Comparison of ENCODE assay signal across 9 cellular contexts in genomic region chr11:65078151-65078550, GRCh38. TPM values are rescaled to one million over a fixed set of nuclear protein-coding genes. Genes with fewer than 3 reads are reported as not detected.
A peak's percentile ranks its signal among the peaks of the same experiment; 100 is the strongest.
DNase-seq lines count a peak whose midpoint lies in the region; ATAC-seq, FAIRE-seq and TF ChIP-seq lines count a peak whose summit lies in the region.
"Had no signal": no experiment of that assay in that cellular context is flagged by ENCODE, and none has a peak within 500 bp of the region (broad histone marks: within the 10 kb centered on the region; RNA-seq: fewer than 3 reads in every experiment).

No MANE protein-coding gene starts in this region.

- peaks cover 37% of the 10 kb centered on the region for H3K36me3 Mint-ChIP-seq in T-helper 1 cell treated with Interleukin-12 subunit alpha and Interleukin-12 subunit beta and Interleukin-4 antibody, amounts not matched to agents 30 μg/mL and 1 μg/mL, for 36 hours (ENCODE audit: low read depth)
- H3K36me3 Mint-ChIP-seq: activated naive CD4-positive, alpha-beta T cell treated with anti-CD3 and anti-CD28 coated beads, Interleukin-2, amount 50 U/mL, for 24 hours had no signal

- TF ChIP-seq CTCF in DND-41 (IDR thresholded peaks at IDR 0.05; ENCODE audit: borderline replicate concordance, extremely low read depth, low read length, poor library complexity, severe bottlenecking) = peak; percentile 77
- peak; percentile 68 for TF ChIP-seq CTCF in astrocyte of the spinal cord (IDR thresholded peaks at IDR 0.05; ENCODE audit: low read depth, low read length)
- TF ChIP-seq CTCF in HepG2 (CRISPR knock-in tag; IDR thresholded peaks at IDR 0.05) = peak; percentile 86

- TF ChIP-seq EP300 in HepG2 (IDR thresholded peaks at IDR 0.05; ENCODE audit: low read depth in 2 of 2, low read length in 2 of 2) (no peak), HepG2 (CRISPR knock-in tag; IDR thresholded peaks at IDR 0.05; ENCODE audit: borderline replicate concordance) (no peak)

- H3K9ac ChIP-seq in DND-41 (ENCODE audit: low read depth, low read length) (0 out of 2 replicates have a peak overlapping the region, but pooled peaks have one; percentile 0), HepG2 (ENCODE audit: insufficient read depth, low read depth, low read length) (no peak overlapping the region)

- BruUV-seq in HepG2 (replicated peaks; lab: Mats Ljungman, UMichigan) = no TSS peak

- H3K36me3 ChIP-seq in DND-41 (ENCODE audit: insufficient read depth, low read length) (peaks cover 74% of the 10 kb centered on the region), HepG2 (replicated peaks in 1 of 2; ENCODE audit: control insufficient read depth in 1 of 2, insufficient read depth in 2 of 2, low read length in 2 of 2) (peaks cover 11 to 27% of the 10 kb centered on the region in 2 experiments)

- H3K9me3 Mint-ChIP-seq in T-helper 1 cell treated with Interleukin-12 subunit alpha and Interleukin-12 subunit beta and Interleukin-4 antibody, amounts not matched to agents 30 μg/mL and 1 μg/mL, for 36 hours = no peaks in the 10 kb centered on the region
- H3K9me3 Mint-ChIP-seq: activated naive CD4-positive, alpha-beta T cell treated with anti-CD3 and anti-CD28 coated beads, Interleukin-2, amount 50 U/mL, for 24 hours had no signal

- H2AFZ ChIP-seq in DND-41 (ENCODE audit: low read depth, low read length) (no peak overlapping the region), HepG2 (ENCODE audit: low read length) (no peak overlapping the region)

- H3K27me3 ChIP-seq in DND-41 (ENCODE audit: insufficient read depth, low read length, poor library complexity) (no peaks in the 10 kb centered on the region), HepG2 (ENCODE audit: control insufficient read depth in 1 of 2, insufficient read depth in 2 of 2, low read length in 2 of 2) (no peaks in the 10 kb centered on the region)

- ATAC-seq in DND-41 (ENCODE audit: insufficient read depth, low read depth) (peak; percentile 83), HepG2 (peak; percentile 94), HG02588 (IDR thresholded peaks at IDR 0.05; ENCODE audit: unreplicated experiment) (no peak), GM18520 (IDR thresholded peaks at IDR 0.05; ENCODE audit: unreplicated experiment) (no peak)

- TF ChIP-seq POLR2A in HepG2 (IDR thresholded peaks at IDR 0.05; ENCODE audit: insufficient read depth in 1 of 2, low read depth in 2 of 2, low read length in 2 of 2) = no peak

- no peak overlapping the region for H3K4me3 ChIP-seq in DND-41 (ENCODE audit: low read depth in 1 of 2, low read length in 2 of 2)
- H3K4me3 ChIP-seq in astrocyte of the spinal cord (ENCODE audit: low read depth, low read length) = no peak overlapping the region
- H3K4me3 ChIP-seq in HepG2 (replicated peaks in 1 of 3; ENCODE audit: insufficient read depth in 1 of 3, low read depth in 2 of 3, low read length in 3 of 3) = no peak overlapping the region

- H3K79me2 ChIP-seq in DND-41 (ENCODE audit: insufficient read depth, low read length) (peaks cover 54% of the 10 kb centered on the region), HepG2 (ENCODE audit: insufficient read depth, low read length) (peaks cover 22% of the 10 kb centered on the region)

- no peak overlapping the region for H3K27ac ChIP-seq in DND-41 (ENCODE audit: low read length)
- H3K27ac ChIP-seq in HepG2 (ENCODE audit: extremely low read length, insufficient read depth, low read length) = peak overlapping the region; percentile 27

- H3K4me2 ChIP-seq in DND-41 (ENCODE audit: insufficient read depth, low read length) (peak overlapping the region; percentile 38; the same call in 1 of the 2 replicates), HepG2 (ENCODE audit: low read depth, low read length) (peak overlapping the region; percentile 5; the same call in 1 of the 2 replicates)

- TF ChIP-seq RAD21 in HepG2 (CRISPR knock-in tag; IDR thresholded peaks at IDR 0.05) = peak; percentile 78

- CTCF ChIA-PET in HepG2 (lab: Yijun Ruan, JAX; ENCODE audit: low intra/inter-chr PET ratio, low total read pairs) = interaction anchor here (0.8 to 2.3 kb wide), 3 partner anchors 50 to 65 kb away, joined by 5 to 17 read pairs (median 6); partner anchors contain the start of genes ARL2 and SNX15

- H3K4me1 Mint-ChIP-seq in T-helper 1 cell treated with Interleukin-12 subunit alpha and Interleukin-12 subunit beta and Interleukin-4 antibody, amounts not matched to agents 30 μg/mL and 1 μg/mL, for 36 hours (ENCODE audit: low read depth) = peaks cover 40% of the 10 kb centered on the region

- in situ Hi-C loops in astrocyte of the spinal cord (cut with HindIII; ENCODE audit: low sequenced_read_pairs) (no loop called here), HepG2 (cut with HindIII; ENCODE audit: extremely low pct_ligation_motif_present, low pct_unique_long_range_greater_than_20kb) (no loop called here)

- POLR2A ChIA-PET in HepG2 (lab: Yijun Ruan, JAX) = no interaction called here

- H3K4me1 ChIP-seq in DND-41 (ENCODE audit: insufficient read depth, low read length) (peaks cover 53% of the 10 kb centered on the region), HepG2 (ENCODE audit: insufficient read depth, low read length) (peaks cover 33% of the 10 kb centered on the region)

- peak; percentile 79 for FAIRE-seq in HepG2 (lab: Jason Lieb, UNC)

- intact Hi-C loops in HepG2 (cut with micrococcal nuclease; ENCODE audit: unreplicated experiment) = loop anchor here (2.0 to 5.0 kb wide), 2 partner anchors 51 to 63 kb away; partner anchors contain the start of genes ARL2 and SNX15

- no peaks in the 10 kb centered on the region for H3K27me3 Mint-ChIP-seq in T-helper 1 cell treated with Interleukin-12 subunit alpha and Interleukin-12 subunit beta and Interleukin-4 antibody, amounts not matched to agents 30 μg/mL and 1 μg/mL, for 36 hours (ENCODE audit: low read depth)
- H3K27me3 Mint-ChIP-seq: activated naive CD4-positive, alpha-beta T cell treated with anti-CD3 and anti-CD28 coated beads, Interleukin-2, amount 50 U/mL, for 24 hours had no signal

- peak; percentile 62 for DNase-seq in DND-41
- DNase-seq in HT1080 (ENCODE audit: low read depth) = peak; percentile 49
- DNase-seq in astrocyte of the spinal cord (ENCODE audit: low read depth, low spot score) = peak; percentile 15
- DNase-seq in HepG2 (ENCODE audit: low spot score) = peak; percentile 49
- DNase-seq in stimulated activated CD8-positive, alpha-beta memory T cell treated with anti-CD3 and anti-CD28 coated beads, Interleukin-4, amount 100 ng/mL, for 4 hours (ENCODE audit: low read depth in 2 of 2, low spot score in 1 of 2) = peak; percentile 34 to 49

- H4K20me1 ChIP-seq in DND-41 (ENCODE audit: insufficient read depth, low read length) (peaks cover 45% of the 10 kb centered on the region), HepG2 (ENCODE audit: insufficient read depth, low read length) (no peaks in the 10 kb centered on the region)

- WGBS in HepG2 (ENCODE audit: low lambda C conversion rate) = 50% methylated on average over 1 of the region's 3 CpGs

- H3K27ac Mint-ChIP-seq in T-helper 1 cell treated with Interleukin-12 subunit alpha and Interleukin-12 subunit beta and Interleukin-4 antibody, amounts not matched to agents 30 μg/mL and 1 μg/mL, for 36 hours = peak overlapping the region; percentile 83
- H3K27ac Mint-ChIP-seq: activated naive CD4-positive, alpha-beta T cell treated with anti-CD3 and anti-CD28 coated beads, Interleukin-2, amount 50 U/mL, for 24 hours had no signal

- H3K4me3 Mint-ChIP-seq in T-helper 1 cell treated with Interleukin-12 subunit alpha and Interleukin-12 subunit beta and Interleukin-4 antibody, amounts not matched to agents 30 μg/mL and 1 μg/mL, for 36 hours = no peak overlapping the region
- H3K4me3 Mint-ChIP-seq: activated naive CD4-positive, alpha-beta T cell treated with anti-CD3 and anti-CD28 coated beads, Interleukin-2, amount 50 U/mL, for 24 hours had no signal

- no peaks in the 10 kb centered on the region for H3K9me3 ChIP-seq in DND-41 (ENCODE audit: insufficient read depth, low read length, severe bottlenecking)
- no peaks in the 10 kb centered on the region for H3K9me3 ChIP-seq in HepG2 (ENCODE audit: low read length)

RNA-seq across cellular contexts. Expression of gene CDCA5, which starts 5.7 kb away (rescaled TPM):
- total RNA-seq in HT1080 (2014; rRNA removed; shearing (Covaris generic)) = 63.3 and 78.4 TPM in 2 replicates
- 44.3 and 48.8 TPM in 2 replicates for polyA plus RNA-seq in HT1080 (2015; cell fraction: cytosol; rRNA removed)
- 46.6 and 51.8 TPM in 2 replicates for polyA plus RNA-seq in HT1080 (2015; cell fraction: nucleus; rRNA removed)
- 50.6 and 63.1 TPM in 2 replicates for total RNA-seq in HepG2 (2016; rRNA removed; fragmentation: Illumina TruSeq; extraction: Trizol)
- 10.5 and 13.6 TPM in 2 replicates for total RNA-seq in HepG2 (2016; cell fraction: cytosol; rRNA removed; fragmentation: Illumina TruSeq; extraction: Trizol; ENCODE audit: low read depth)
- 51.6 and 54.0 TPM in 2 replicates for total RNA-seq in HepG2 (2016; cell fraction: insoluble cytoplasmic fraction; rRNA removed; fragmentation: Illumina TruSeq; extraction: Trizol)
- 34.2 and 34.8 TPM in 2 replicates for total RNA-seq in HepG2 (2016; cell fraction: membrane; rRNA removed; fragmentation: Illumina TruSeq; extraction: Trizol)
- 28.5 and 29.9 TPM in 2 replicates for total RNA-seq in HepG2 (2016; cell fraction: nucleus; rRNA removed; fragmentation: Illumina TruSeq; extraction: Trizol)
- polyA plus RNA-seq in HepG2 (2011; rRNA removed) = 9.8 and 13.5 TPM in 2 replicates
- 9.8 and 14.9 TPM in 2 replicates for polyA plus RNA-seq in HepG2 (2011; cell fraction: cytosol; rRNA removed)
- polyA plus RNA-seq in HepG2 (2011; cell fraction: nucleus; rRNA removed) = 13.0 and 18.3 TPM in 2 replicates
- 9.0 and 19.7 TPM in 2 replicates for polyA plus RNA-seq in HepG2 (2012)
- polyA plus RNA-seq in HepG2 (2016; cell fraction: cytosol; fragmentation: Illumina TruSeq; extraction: Trizol; ENCODE audit: low read depth) = 10.9 and 11.2 TPM in 2 replicates
- 71.5 and 74.3 TPM in 2 replicates for polyA plus RNA-seq in HepG2 (2016; cell fraction: insoluble cytoplasmic fraction; fragmentation: Illumina TruSeq; extraction: Trizol; ENCODE audit: low read depth)
- 26.4 and 29.7 TPM in 2 replicates for polyA plus RNA-seq in HepG2 (2016; cell fraction: membrane; fragmentation: Illumina TruSeq; extraction: Trizol; ENCODE audit: low read depth)
- polyA plus RNA-seq in HepG2 (2016; cell fraction: nucleus; fragmentation: Illumina TruSeq; extraction: Trizol; ENCODE audit: insufficient read depth, low read depth) = 62.8 and 64.8 TPM in 2 replicates
- 21.2 and 61.0 TPM in 2 replicates for polyA minus RNA-seq in HepG2 (2011; rRNA and poly(A)+ RNA removed; ENCODE audit: low replicate concordance)
- polyA minus RNA-seq in HepG2 (2011; cell fraction: cytosol; rRNA and poly(A)+ RNA removed) = 8.1 and 8.3 TPM in 2 replicates
- 7.0 and 10.6 TPM in 2 replicates for polyA minus RNA-seq in HepG2 (2011; cell fraction: nucleus; rRNA and poly(A)+ RNA removed)

RNA-seq across cellular contexts. Expression of gene ZFPL1, which starts 5.9 kb away (rescaled TPM):
- total RNA-seq in HT1080 (2014; rRNA removed; shearing (Covaris generic)) = 39.7 and 56.6 TPM in 2 replicates
- 33.0 and 46.2 TPM in 2 replicates for polyA plus RNA-seq in HT1080 (2015; cell fraction: cytosol; rRNA removed)
- 42.9 and 43.6 TPM in 2 replicates for polyA plus RNA-seq in HT1080 (2015; cell fraction: nucleus; rRNA removed)
- total RNA-seq in HepG2 (2016; rRNA removed; fragmentation: Illumina TruSeq; extraction: Trizol) = 27.6 and 32.2 TPM in 2 replicates
- total RNA-seq in HepG2 (2016; cell fraction: cytosol; rRNA removed; fragmentation: Illumina TruSeq; extraction: Trizol; ENCODE audit: low read depth) = 18.5 and 24.3 TPM in 2 replicates
- total RNA-seq in HepG2 (2016; cell fraction: insoluble cytoplasmic fraction; rRNA removed; fragmentation: Illumina TruSeq; extraction: Trizol) = 23.3 and 34.5 TPM in 2 replicates
- total RNA-seq in HepG2 (2016; cell fraction: membrane; rRNA removed; fragmentation: Illumina TruSeq; extraction: Trizol) = 24.9 and 32.0 TPM in 2 replicates
- total RNA-seq in HepG2 (2016; cell fraction: nucleus; rRNA removed; fragmentation: Illumina TruSeq; extraction: Trizol) = 20.7 and 22.6 TPM in 2 replicates
- 49.7 and 56.0 TPM in 2 replicates for polyA plus RNA-seq in HepG2 (2011; rRNA removed)
- polyA plus RNA-seq in HepG2 (2011; cell fraction: cytosol; rRNA removed) = 29.9 and 43.2 TPM in 2 replicates
- 58.5 and 59.4 TPM in 2 replicates for polyA plus RNA-seq in HepG2 (2011; cell fraction: nucleus; rRNA removed)
- polyA plus RNA-seq in HepG2 (2012) = 21.4 and 31.3 TPM in 2 replicates
- 23.6 and 30.1 TPM in 2 replicates for polyA plus RNA-seq in HepG2 (2016; cell fraction: cytosol; fragmentation: Illumina TruSeq; extraction: Trizol; ENCODE audit: low read depth)
- polyA plus RNA-seq in HepG2 (2016; cell fraction: insoluble cytoplasmic fraction; fragmentation: Illumina TruSeq; extraction: Trizol; ENCODE audit: low read depth) = 27.9 and 36.5 TPM in 2 replicates
- polyA plus RNA-seq in HepG2 (2016; cell fraction: membrane; fragmentation: Illumina TruSeq; extraction: Trizol; ENCODE audit: low read depth) = 25.0 and 25.2 TPM in 2 replicates
- 33.5 and 40.8 TPM in 2 replicates for polyA plus RNA-seq in HepG2 (2016; cell fraction: nucleus; fragmentation: Illumina TruSeq; extraction: Trizol; ENCODE audit: insufficient read depth, low read depth)
- 50.7 and 52.3 TPM in 2 replicates for polyA minus RNA-seq in HepG2 (2011; rRNA and poly(A)+ RNA removed; ENCODE audit: low replicate concordance)
- polyA minus RNA-seq in HepG2 (2011; cell fraction: cytosol; rRNA and poly(A)+ RNA removed) = 15.5 and 16.8 TPM in 2 replicates
- polyA minus RNA-seq in HepG2 (2011; cell fraction: nucleus; rRNA and poly(A)+ RNA removed) = 40.4 and 59.2 TPM in 2 replicates

RNA-seq across cellular contexts. Expression of gene VPS51, which starts 17.9 kb away (rescaled TPM):
- 139 and 163 TPM in 2 replicates for total RNA-seq in HT1080 (2014; rRNA removed; shearing (Covaris generic))
- polyA plus RNA-seq in HT1080 (2015; cell fraction: cytosol; rRNA removed) = 98.1 and 119 TPM in 2 replicates
- polyA plus RNA-seq in HT1080 (2015; cell fraction: nucleus; rRNA removed) = 145 and 180 TPM in 2 replicates
- total RNA-seq in HepG2 (2016; rRNA removed; fragmentation: Illumina TruSeq; extraction: Trizol) = 57.4 and 76.3 TPM in 2 replicates
- total RNA-seq in HepG2 (2016; cell fraction: cytosol; rRNA removed; fragmentation: Illumina TruSeq; extraction: Trizol; ENCODE audit: low read depth) = 19.9 and 21.8 TPM in 2 replicates
- total RNA-seq in HepG2 (2016; cell fraction: insoluble cytoplasmic fraction; rRNA removed; fragmentation: Illumina TruSeq; extraction: Trizol) = 57.9 and 73.3 TPM in 2 replicates
- total RNA-seq in HepG2 (2016; cell fraction: membrane; rRNA removed; fragmentation: Illumina TruSeq; extraction: Trizol) = 41.6 and 45.8 TPM in 2 replicates
- 39.3 and 42.6 TPM in 2 replicates for total RNA-seq in HepG2 (2016; cell fraction: nucleus; rRNA removed; fragmentation: Illumina TruSeq; extraction: Trizol)
- 90.6 and 104 TPM in 2 replicates for polyA plus RNA-seq in HepG2 (2011; rRNA removed)
- polyA plus RNA-seq in HepG2 (2011; cell fraction: cytosol; rRNA removed) = 71.6 and 122 TPM in 2 replicates
- polyA plus RNA-seq in HepG2 (2011; cell fraction: nucleus; rRNA removed) = 109 and 133 TPM in 2 replicates
- polyA plus RNA-seq in HepG2 (2012) = 63.3 and 65.8 TPM in 2 replicates
- polyA plus RNA-seq in HepG2 (2016; cell fraction: cytosol; fragmentation: Illumina TruSeq; extraction: Trizol; ENCODE audit: low read depth) = 10.5 and 13.0 TPM in 2 replicates
- 57.3 and 57.6 TPM in 2 replicates for polyA plus RNA-seq in HepG2 (2016; cell fraction: insoluble cytoplasmic fraction; fragmentation: Illumina TruSeq; extraction: Trizol; ENCODE audit: low read depth)
- polyA plus RNA-seq in HepG2 (2016; cell fraction: membrane; fragmentation: Illumina TruSeq; extraction: Trizol; ENCODE audit: low read depth) = 31.4 and 34.7 TPM in 2 replicates
- polyA plus RNA-seq in HepG2 (2016; cell fraction: nucleus; fragmentation: Illumina TruSeq; extraction: Trizol; ENCODE audit: insufficient read depth, low read depth) = 69.3 and 82.4 TPM in 2 replicates
- polyA minus RNA-seq in HepG2 (2011; rRNA and poly(A)+ RNA removed; ENCODE audit: low replicate concordance) = 231 and 328 TPM in 2 replicates
- polyA minus RNA-seq in HepG2 (2011; cell fraction: cytosol; rRNA and poly(A)+ RNA removed) = 114 and 132 TPM in 2 replicates
- 53.6 and 55.8 TPM in 2 replicates for polyA minus RNA-seq in HepG2 (2011; cell fraction: nucleus; rRNA and poly(A)+ RNA removed)

RNA-seq across cellular contexts. Expression of gene NAALADL1, which starts 19.8 kb away (rescaled TPM):
- 0.23 TPM in 1 of 2 replicates, not detected in the other for total RNA-seq in HT1080 (2014; rRNA removed; shearing (Covaris generic))
- 0.13 TPM in 1 of 2 replicates, not detected in the other for polyA plus RNA-seq in HT1080 (2015; cell fraction: cytosol; rRNA removed)
- 0.08 and 0.12 TPM in 2 replicates for polyA plus RNA-seq in HT1080 (2015; cell fraction: nucleus; rRNA removed)
- 3.4 and 9.3 TPM in 2 replicates for total RNA-seq in HepG2 (2016; rRNA removed; fragmentation: Illumina TruSeq; extraction: Trizol)
- 1.5 and 2.2 TPM in 2 replicates for total RNA-seq in HepG2 (2016; cell fraction: cytosol; rRNA removed; fragmentation: Illumina TruSeq; extraction: Trizol; ENCODE audit: low read depth)
- total RNA-seq in HepG2 (2016; cell fraction: insoluble cytoplasmic fraction; rRNA removed; fragmentation: Illumina TruSeq; extraction: Trizol) = 3.2 and 9.6 TPM in 2 replicates
- 1.3 and 2.0 TPM in 2 replicates for total RNA-seq in HepG2 (2016; cell fraction: membrane; rRNA removed; fragmentation: Illumina TruSeq; extraction: Trizol)
- 8.8 and 12.8 TPM in 2 replicates for total RNA-seq in HepG2 (2016; cell fraction: nucleus; rRNA removed; fragmentation: Illumina TruSeq; extraction: Trizol)
- polyA plus RNA-seq in HepG2 (2011; rRNA removed) = 33.9 and 67.5 TPM in 2 replicates
- 24.8 and 27.3 TPM in 2 replicates for polyA plus RNA-seq in HepG2 (2011; cell fraction: cytosol; rRNA removed)
- polyA plus RNA-seq in HepG2 (2011; cell fraction: nucleus; rRNA removed) = 178 and 181 TPM in 2 replicates
- 30.3 and 30.5 TPM in 2 replicates for polyA plus RNA-seq in HepG2 (2012)
- polyA plus RNA-seq in HepG2 (2016; cell fraction: cytosol; fragmentation: Illumina TruSeq; extraction: Trizol; ENCODE audit: low read depth) = 1.1 and 1.2 TPM in 2 replicates
- polyA plus RNA-seq in HepG2 (2016; cell fraction: insoluble cytoplasmic fraction; fragmentation: Illumina TruSeq; extraction: Trizol; ENCODE audit: low read depth) = 2.4 and 2.9 TPM in 2 replicates
- polyA plus RNA-seq in HepG2 (2016; cell fraction: membrane; fragmentation: Illumina TruSeq; extraction: Trizol; ENCODE audit: low read depth) = 2.0 and 2.1 TPM in 2 replicates
- polyA plus RNA-seq in HepG2 (2016; cell fraction: nucleus; fragmentation: Illumina TruSeq; extraction: Trizol; ENCODE audit: insufficient read depth, low read depth) = 23.7 and 32.1 TPM in 2 replicates
- polyA minus RNA-seq in HepG2 (2011; rRNA and poly(A)+ RNA removed; ENCODE audit: low replicate concordance) = 0.09 and 15.4 TPM in 2 replicates
- polyA minus RNA-seq in HepG2 (2011; cell fraction: cytosol; rRNA and poly(A)+ RNA removed) = 6.0 and 9.8 TPM in 2 replicates
- polyA minus RNA-seq in HepG2 (2011; cell fraction: nucleus; rRNA and poly(A)+ RNA removed) = 13.3 and 19.3 TPM in 2 replicates

RNA-seq across cellular contexts. Expression of gene TM7SF2, which starts 33.5 kb away (rescaled TPM):
- 4.8 and 5.5 TPM in 2 replicates for total RNA-seq in HT1080 (2014; rRNA removed; shearing (Covaris generic))
- 2.5 and 3.4 TPM in 2 replicates for polyA plus RNA-seq in HT1080 (2015; cell fraction: cytosol; rRNA removed)
- polyA plus RNA-seq in HT1080 (2015; cell fraction: nucleus; rRNA removed) = 52.5 and 61.5 TPM in 2 replicates
- total RNA-seq in HepG2 (2016; rRNA removed; fragmentation: Illumina TruSeq; extraction: Trizol) = 28.8 and 66.9 TPM in 2 replicates
- 49.5 and 66.5 TPM in 2 replicates for total RNA-seq in HepG2 (2016; cell fraction: cytosol; rRNA removed; fragmentation: Illumina TruSeq; extraction: Trizol; ENCODE audit: low read depth)
- total RNA-seq in HepG2 (2016; cell fraction: insoluble cytoplasmic fraction; rRNA removed; fragmentation: Illumina TruSeq; extraction: Trizol) = 29.7 and 70.5 TPM in 2 replicates
- 64.7 and 77.2 TPM in 2 replicates for total RNA-seq in HepG2 (2016; cell fraction: membrane; rRNA removed; fragmentation: Illumina TruSeq; extraction: Trizol)
- total RNA-seq in HepG2 (2016; cell fraction: nucleus; rRNA removed; fragmentation: Illumina TruSeq; extraction: Trizol) = 57.7 and 67.5 TPM in 2 replicates
- 56.0 and 75.6 TPM in 2 replicates for polyA plus RNA-seq in HepG2 (2011; rRNA removed)
- 60.6 and 76.1 TPM in 2 replicates for polyA plus RNA-seq in HepG2 (2011; cell fraction: cytosol; rRNA removed)
- polyA plus RNA-seq in HepG2 (2011; cell fraction: nucleus; rRNA removed) = 104 and 129 TPM in 2 replicates
- polyA plus RNA-seq in HepG2 (2012) = 25.8 and 43.4 TPM in 2 replicates
- polyA plus RNA-seq in HepG2 (2016; cell fraction: cytosol; fragmentation: Illumina TruSeq; extraction: Trizol; ENCODE audit: low read depth) = 66.7 and 89.2 TPM in 2 replicates
- polyA plus RNA-seq in HepG2 (2016; cell fraction: insoluble cytoplasmic fraction; fragmentation: Illumina TruSeq; extraction: Trizol; ENCODE audit: low read depth) = 41.3 and 42.6 TPM in 2 replicates
- polyA plus RNA-seq in HepG2 (2016; cell fraction: membrane; fragmentation: Illumina TruSeq; extraction: Trizol; ENCODE audit: low read depth) = 71.6 and 83.6 TPM in 2 replicates
- 137 and 142 TPM in 2 replicates for polyA plus RNA-seq in HepG2 (2016; cell fraction: nucleus; fragmentation: Illumina TruSeq; extraction: Trizol; ENCODE audit: insufficient read depth, low read depth)
- polyA minus RNA-seq in HepG2 (2011; rRNA and poly(A)+ RNA removed; ENCODE audit: low replicate concordance) = 18.1 and 162 TPM in 2 replicates
- 25.1 and 27.4 TPM in 2 replicates for polyA minus RNA-seq in HepG2 (2011; cell fraction: cytosol; rRNA and poly(A)+ RNA removed)
- polyA minus RNA-seq in HepG2 (2011; cell fraction: nucleus; rRNA and poly(A)+ RNA removed) = 28.7 and 33.4 TPM in 2 replicates

Comparison
In these comparisons a context has a peak if more than half of its experiments do, and no peak if none do; other contexts are left out.
1. ATAC-seq: peak in DND-41 (single experiment) and HepG2 (single experiment); none in HG02588 (single experiment) and GM18520 (single experiment).
2. Peak in every context shown above with its lines, with median percentiles within 50 percentile points of each other: DNase-seq and CTCF ChIP-seq.